1 cellular context compared by ENCODE assay signal in the genomic region with DNA sequence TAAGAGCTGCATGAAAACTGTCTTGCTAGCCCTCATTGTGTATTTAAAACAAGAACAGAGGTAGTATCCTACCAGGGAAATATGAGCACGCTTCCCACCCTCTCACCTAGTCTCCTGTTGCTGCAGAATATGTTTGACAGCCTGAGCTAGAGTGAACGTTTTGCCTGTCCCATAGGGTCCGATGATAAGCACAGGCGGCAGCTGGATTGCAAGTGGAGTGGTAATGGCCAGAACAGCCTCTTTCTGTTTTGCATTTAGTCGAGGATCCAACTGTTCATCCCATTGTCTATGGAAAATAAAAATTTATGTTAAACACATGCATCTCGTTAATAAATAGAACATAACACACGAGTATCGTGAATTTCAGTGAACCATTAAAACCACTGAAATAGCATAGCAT.
TF ChIP-seq lines count a peak whose summit lies in the region.

No MANE protein-coding gene starts in this region.

TF ChIP-seq in WTC11, 78 proteins besides CTCF, POLR2A, EP300 and RAD21 (continued from another document):
- TF ChIP-seq, protein P1, sequence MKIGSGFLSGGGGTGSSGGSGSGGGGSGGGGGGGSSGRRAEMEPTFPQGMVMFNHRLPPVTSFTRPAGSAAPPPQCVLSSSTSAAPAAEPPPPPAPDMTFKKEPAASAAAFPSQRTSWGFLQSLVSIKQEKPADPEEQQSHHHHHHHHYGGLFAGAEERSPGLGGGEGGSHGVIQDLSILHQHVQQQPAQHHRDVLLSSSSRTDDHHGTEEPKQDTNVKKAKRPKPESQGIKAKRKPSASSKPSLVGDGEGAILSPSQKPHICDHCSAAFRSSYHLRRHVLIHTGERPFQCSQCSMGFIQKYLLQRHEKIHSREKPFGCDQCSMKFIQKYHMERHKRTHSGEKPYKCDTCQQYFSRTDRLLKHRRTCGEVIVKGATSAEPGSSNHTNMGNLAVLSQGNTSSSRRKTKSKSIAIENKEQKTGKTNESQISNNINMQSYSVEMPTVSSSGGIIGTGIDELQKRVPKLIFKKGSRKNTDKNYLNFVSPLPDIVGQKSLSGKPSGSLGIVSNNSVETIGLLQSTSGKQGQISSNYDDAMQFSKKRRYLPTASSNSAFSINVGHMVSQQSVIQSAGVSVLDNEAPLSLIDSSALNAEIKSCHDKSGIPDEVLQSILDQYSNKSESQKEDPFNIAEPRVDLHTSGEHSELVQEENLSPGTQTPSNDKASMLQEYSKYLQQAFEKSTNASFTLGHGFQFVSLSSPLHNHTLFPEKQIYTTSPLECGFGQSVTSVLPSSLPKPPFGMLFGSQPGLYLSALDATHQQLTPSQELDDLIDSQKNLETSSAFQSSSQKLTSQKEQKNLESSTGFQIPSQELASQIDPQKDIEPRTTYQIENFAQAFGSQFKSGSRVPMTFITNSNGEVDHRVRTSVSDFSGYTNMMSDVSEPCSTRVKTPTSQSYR (CRISPR knock-in tag; IDR thresholded peaks at IDR 0.05), result no peak
- TF ChIP-seq, protein P2, sequence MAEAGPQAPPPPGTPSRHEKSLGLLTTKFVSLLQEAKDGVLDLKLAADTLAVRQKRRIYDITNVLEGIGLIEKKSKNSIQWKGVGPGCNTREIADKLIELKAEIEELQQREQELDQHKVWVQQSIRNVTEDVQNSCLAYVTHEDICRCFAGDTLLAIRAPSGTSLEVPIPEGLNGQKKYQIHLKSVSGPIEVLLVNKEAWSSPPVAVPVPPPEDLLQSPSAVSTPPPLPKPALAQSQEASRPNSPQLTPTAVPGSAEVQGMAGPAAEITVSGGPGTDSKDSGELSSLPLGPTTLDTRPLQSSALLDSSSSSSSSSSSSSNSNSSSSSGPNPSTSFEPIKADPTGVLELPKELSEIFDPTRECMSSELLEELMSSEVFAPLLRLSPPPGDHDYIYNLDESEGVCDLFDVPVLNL (CRISPR knock-in tag; IDR thresholded peaks at IDR 0.05; ENCODE audit: borderline replicate concordance, low read depth), result no peak
- TF ChIP-seq, protein P3, sequence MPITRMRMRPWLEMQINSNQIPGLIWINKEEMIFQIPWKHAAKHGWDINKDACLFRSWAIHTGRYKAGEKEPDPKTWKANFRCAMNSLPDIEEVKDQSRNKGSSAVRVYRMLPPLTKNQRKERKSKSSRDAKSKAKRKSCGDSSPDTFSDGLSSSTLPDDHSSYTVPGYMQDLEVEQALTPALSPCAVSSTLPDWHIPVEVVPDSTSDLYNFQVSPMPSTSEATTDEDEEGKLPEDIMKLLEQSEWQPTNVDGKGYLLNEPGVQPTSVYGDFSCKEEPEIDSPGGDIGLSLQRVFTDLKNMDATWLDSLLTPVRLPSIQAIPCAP (CRISPR knock-in tag; IDR thresholded peaks at IDR 0.05), result no peak
- TF ChIP-seq, protein P4, sequence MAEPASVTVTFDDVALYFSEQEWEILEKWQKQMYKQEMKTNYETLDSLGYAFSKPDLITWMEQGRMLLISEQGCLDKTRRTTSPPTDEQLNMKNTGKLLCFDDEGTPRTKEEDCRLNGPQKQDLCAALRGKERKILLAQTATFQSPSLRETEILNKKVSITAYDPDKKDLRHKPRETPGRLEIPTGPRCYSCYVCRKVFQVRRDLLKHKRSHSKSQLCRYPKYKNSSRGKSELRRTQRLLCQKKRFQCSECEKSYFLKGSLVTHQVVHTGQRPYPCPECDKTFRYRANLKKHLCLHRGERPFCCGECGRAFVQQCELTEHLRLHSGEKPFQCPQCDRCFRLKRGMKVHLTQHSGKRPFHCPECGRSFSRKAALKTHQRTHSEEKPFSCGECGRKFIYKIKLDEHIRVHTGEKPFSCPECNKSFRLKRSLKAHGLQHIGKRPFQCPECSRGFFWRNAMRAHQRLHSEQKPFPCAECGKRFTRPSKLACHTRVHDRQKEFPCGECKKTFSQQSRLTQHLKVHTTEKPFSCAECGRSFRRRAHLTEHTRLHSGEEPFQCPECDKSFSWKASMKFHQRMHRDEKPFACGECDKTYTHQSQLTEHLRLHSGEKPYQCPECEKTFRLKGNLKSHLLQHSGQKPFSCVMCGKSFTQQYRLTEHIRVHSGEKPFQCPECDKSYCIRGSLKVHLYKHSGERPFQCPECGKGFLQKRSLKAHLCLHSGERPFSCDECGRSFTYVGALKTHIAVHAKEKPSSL (CRISPR knock-in tag; conservative IDR thresholded peaks at IDR 0.05), result no peak
- no peak for TF ChIP-seq CREB1 (CRISPR knock-in tag; IDR thresholded peaks at IDR 0.05)
